Comparison of ENCODE assay signal across 6 cellular contexts in genomic region chr2:111367080-111367479, GRCh38.
A peak's percentile ranks its signal among the peaks of the same experiment; 100 is the strongest.
DNase-seq lines count a peak whose midpoint lies in the region; ATAC-seq, FAIRE-seq and TF ChIP-seq lines count a peak whose summit lies in the region.
"Not testable (repeated sequence)": the region's sequence is repeated elsewhere in the genome, so short reads cannot be mapped to it uniquely, and the experiment has no call there.

No MANE protein-coding gene starts in this region.

- not testable (repeated sequence) for H3K9ac ChIP-seq in endothelial cell of umbilical vein (replicated peaks; ENCODE audit: extremely low read depth, insufficient read depth, low read length)

- peak; percentile 10; the same call in 1 of the 3 replicates for ATAC-seq in GM23338
- peak; percentile 54; the same call in 1 of the 2 replicates for ATAC-seq in Panc1
- ATAC-seq in left colon: peak; percentile 75

- not testable (repeated sequence) for BruUV-seq in Panc1 (replicated peaks; lab: Mats Ljungman, UMichigan)
- TSS peak; percentile 22 for BruUV-seq in endothelial cell of umbilical vein (replicated peaks; lab: Mats Ljungman, UMichigan)

- CTCF ChIA-PET in Panc1 (lab: Charles Lee); endothelial cell of umbilical vein (lab: Charles Lee): not testable (repeated sequence)

- H3K4me3 ChIP-seq in GM23338; Panc1 (ENCODE audit: low read depth in 2 of 2, low read length in 2 of 2); endothelial cell of umbilical vein (replicated peaks in 1 of 3; ENCODE audit: insufficient read depth in 1 of 3, low read depth in 1 of 3, low read length in 3 of 3): not testable (repeated sequence)

- not testable (repeated sequence) for H3K9me2 ChIP-seq in GM23338 (ENCODE audit: insufficient read depth)

- peaks cover 14% of the 10 kb centered on the region; the same call in 1 of the 2 replicates for H3K27me3 ChIP-seq in GM23338 (ENCODE audit: insufficient read depth)
- H3K27me3 ChIP-seq in Panc1 (ENCODE audit: control insufficient read depth, insufficient read depth, low read length); endothelial cell of umbilical vein (ENCODE audit: control insufficient read depth in 2 of 2, insufficient read depth in 2 of 2, low read length in 2 of 2): not testable (repeated sequence)

- in situ Hi-C loops in Panc1 (cut with HindIII; ENCODE audit: low pct_unique_long_range_greater_than_20kb, low sequenced_read_pairs): not testable (repeated sequence)

- not testable (repeated sequence) for H3K79me2 ChIP-seq in GM23338 (replicated peaks; ENCODE audit: insufficient read depth); endothelial cell of umbilical vein (ENCODE audit: control insufficient read depth, insufficient read depth, low read length)

- not testable (repeated sequence) for H4K20me1 ChIP-seq in GM23338 (replicated peaks; ENCODE audit: insufficient read depth); endothelial cell of umbilical vein (replicated peaks; ENCODE audit: control insufficient read depth, extremely low read depth, insufficient read depth, low read length)

- H3K4me2 ChIP-seq in GM23338; endothelial cell of umbilical vein (ENCODE audit: insufficient read depth, low read length): not testable (repeated sequence)

- not testable (repeated sequence) for H3K4me1 ChIP-seq in GM23338 (ENCODE audit: insufficient read depth); Panc1 (ENCODE audit: control insufficient read depth, insufficient read depth, low read length); endothelial cell of umbilical vein (ENCODE audit: control insufficient read depth, extremely low read depth, insufficient read depth, low read length)

- H3K9me3 ChIP-seq in Panc1 (ENCODE audit: control insufficient read depth, insufficient read depth, low read depth, low read length); endothelial cell of umbilical vein (replicated peaks; ENCODE audit: control insufficient read depth, insufficient read depth, low read length): not testable (repeated sequence)

- not testable (repeated sequence) for TF ChIP-seq CTCF in GM23338 (conservative IDR thresholded peaks at IDR 0.05; ENCODE audit: low read depth in 2 of 2); Panc1 (IDR thresholded peaks at IDR 0.05); endothelial cell of umbilical vein (IDR thresholded peaks at IDR 0.05; ENCODE audit: extremely low read depth in 1 of 2, insufficient read depth in 1 of 2, low read depth in 1 of 2, low read length in 2 of 2); nephron progenitor cell (IDR thresholded peaks at IDR 0.05); type B pancreatic cell (conservative IDR thresholded peaks at IDR 0.05)

- not testable (repeated sequence) for H3K27ac Mint-ChIP-seq in GM23338, nephron progenitor cell, type B pancreatic cell

- dilution Hi-C loops in endothelial cell of umbilical vein (cut with MboI; ENCODE audit: extremely low pct_ligation_motif_present, low sequenced_read_pairs): not testable (repeated sequence)

- FAIRE-seq in endothelial cell of umbilical vein (lab: Jason Lieb, UNC): not testable (repeated sequence)

- H3F3A ChIP-seq in GM23338 (replicated peaks; ENCODE audit: low read depth): not testable (repeated sequence)

- H3K27me3 Mint-ChIP-seq in GM23338 (ENCODE audit: insufficient read depth, low read depth, poor library complexity); nephron progenitor cell (ENCODE audit: low read depth, poor library complexity); type B pancreatic cell: not testable (repeated sequence)

- H3K36me3 Mint-ChIP-seq in GM23338 (ENCODE audit: low read depth); nephron progenitor cell (ENCODE audit: low read depth); type B pancreatic cell: not testable (repeated sequence)

- not testable (repeated sequence) for H3K9me3 Mint-ChIP-seq in GM23338, nephron progenitor cell, type B pancreatic cell

- DNase-seq in GM23338 (ENCODE audit: low spot score); Panc1 (ENCODE audit: low read depth, low spot score); endothelial cell of umbilical vein (ENCODE audit: low read depth, low spot score); left colon; nephron progenitor cell; type B pancreatic cell (ENCODE audit: extremely low spot score, unreplicated experiment): not testable (repeated sequence)

- H3K36me3 ChIP-seq in GM23338 (ENCODE audit: insufficient read depth); Panc1 (ENCODE audit: control insufficient read depth, insufficient read depth, low read length); endothelial cell of umbilical vein (ENCODE audit: control insufficient read depth in 2 of 2, extremely low read depth in 1 of 2, insufficient read depth in 2 of 2, low read length in 2 of 2): not testable (repeated sequence)

- H2AFZ ChIP-seq in GM23338; endothelial cell of umbilical vein (ENCODE audit: low read depth, low read length): not testable (repeated sequence)

- H3K4me1 Mint-ChIP-seq in GM23338; nephron progenitor cell; type B pancreatic cell (ENCODE audit: unreplicated experiment): not testable (repeated sequence)

- not testable (repeated sequence) for H3K27ac ChIP-seq in GM23338 (ENCODE audit: low read depth); Panc1 (ENCODE audit: low read length); endothelial cell of umbilical vein (ENCODE audit: insufficient read depth, low read depth, low read length)

- not testable (repeated sequence) for H3K4me3 Mint-ChIP-seq in GM23338
- H3K4me3 Mint-ChIP-seq in nephron progenitor cell (peak overlapping the region; percentile 57), type B pancreatic cell (peak overlapping the region; percentile 59)

- POLR2A ChIA-PET in Panc1 (lab: Charles Lee); endothelial cell of umbilical vein (lab: Charles Lee): not testable (repeated sequence)

- intact Hi-C loops in Panc1 (cut with micrococcal nuclease; ENCODE audit: unreplicated experiment); endothelial cell of umbilical vein (cut with micrococcal nuclease); left colon (cut with DNase I, micrococcal nuclease): not testable (repeated sequence)

- not testable (repeated sequence) for H3K9me1 ChIP-seq in endothelial cell of umbilical vein (replicated peaks; ENCODE audit: control insufficient read depth, extremely low read depth, insufficient read depth, low read length)

- TF ChIP-seq POLR2A in endothelial cell of umbilical vein (IDR thresholded peaks at IDR 0.05; ENCODE audit: low read depth, low read length): not testable (repeated sequence)

Comparison
In these comparisons a context has a peak if more than half of its experiments do, and no peak if none do; other contexts are left out.
1. ATAC-seq: peak in every context shown above with its lines; median percentile 75 in left colon; 54 in Panc1; 10 in GM23338.